9 cellular contexts compared by ENCODE assay signal in genomic region chr17:7405882-7406825, GRCh38. TPM values are rescaled to one million over a fixed set of nuclear protein-coding genes. Genes with fewer than 3 reads are reported as not detected.
DNase-seq lines count a peak whose midpoint lies in the region; ATAC-seq and TF ChIP-seq lines count a peak whose summit lies in the region.
"Had no signal": no experiment of that assay in that cellular context is flagged by ENCODE, and none has a peak within 500 bp of the region (broad histone marks: within the 10 kb centered on the region; RNA-seq: fewer than 3 reads in every experiment).

No MANE protein-coding gene starts in this region.

- no peak for TF ChIP-seq POLR2A in thyroid gland (IDR thresholded peaks at IDR 0.05)

- intact Hi-C loops in activated naive CD4-positive, alpha-beta T cell treated with anti-CD3 and anti-CD28 coated beads for 36 hours (cut with micrococcal nuclease), result no loop called here
- intact Hi-C loops in thyroid gland (cut with DNase I), result no loop called here

- H3K27me3 ChIP-seq in layer of hippocampus (ENCODE audit: control insufficient read depth, insufficient read depth, low read length) (no peaks in the 10 kb centered on the region), thyroid gland (no peaks in the 10 kb centered on the region)

- H3K27ac ChIP-seq in layer of hippocampus (ENCODE audit: low read depth, low read length) (peak overlapping the region; percentile 95), thyroid gland (peak overlapping the region in 2 of 3 donors; percentile 81 to 84)

- 34 to 49% methylated on average over 8 to 11 of the region's 16 CpGs for WGBS in thyroid gland, 2 donors

- CTCF ChIA-PET in activated naive CD4-positive, alpha-beta T cell treated with anti-CD3 and anti-CD28 coated beads for 36 hours (lab: Charles Lee), result interaction anchor here (1.1 kb wide), 1 partner anchor 51 kb away, joined by 3 read pairs; the partner anchor contains the start of gene TMEM95

- DNase-seq in activated naive CD4-positive, alpha-beta T cell treated with anti-CD3 and anti-CD28 coated beads for 36 hours, result no peak
- DNase-seq in activated naive CD4-positive, alpha-beta T cell treated with anti-CD3 and anti-CD28 coated beads, Interleukin-2, amount 50 U/mL, for 16 hours, result no peak
- DNase-seq in activated naive CD8-positive, alpha-beta T cell treated with anti-CD3 and anti-CD28 coated beads, Interleukin-2, amount 50 U/mL, for 24 hours, result no peak
- DNase-seq in thyroid gland (no peak), NCI-H2171 treated with DMSO at 0.1 percent for 48 hours (lab: John Stamatoyannopoulos, UW) (no peak)
- DNase-seq in stimulated activated CD4-positive, alpha-beta T cell treated with anti-CD3 and anti-CD28 coated beads, Interleukin-1b, Interleukin-23, amount 100 ng/mL, for 48 hours, result no peak

- H3K27me3 Mint-ChIP-seq in activated naive CD4-positive, alpha-beta T cell treated with anti-CD3 and anti-CD28 coated beads for 36 hours (ENCODE audit: low read depth), result peaks cover 2% of the 10 kb centered on the region
- peaks cover 3% of the 10 kb centered on the region for H3K27me3 Mint-ChIP-seq in activated naive CD8-positive, alpha-beta T cell treated with anti-CD3 and anti-CD28 coated beads, Interleukin-2, amount 50 U/mL, for 24 hours

- no peak for ATAC-seq in activated naive CD8-positive, alpha-beta T cell treated with anti-CD3 and anti-CD28 coated beads, Interleukin-2, amount 50 U/mL, for 24 hours
- ATAC-seq in HG02759 (IDR thresholded peaks at IDR 0.05; ENCODE audit: unreplicated experiment), result no peak

- peaks cover 9 to 19% of the 10 kb centered on the region in 2 donors for H3K4me1 ChIP-seq in thyroid gland

- no peaks in the 10 kb centered on the region for H3K36me3 ChIP-seq in thyroid gland

- H3K36me3 Mint-ChIP-seq in activated naive CD4-positive, alpha-beta T cell treated with anti-CD3 and anti-CD28 coated beads for 36 hours (ENCODE audit: low read depth), result peaks cover 4% of the 10 kb centered on the region
- no peaks in the 10 kb centered on the region for H3K36me3 Mint-ChIP-seq in activated naive CD8-positive, alpha-beta T cell treated with anti-CD3 and anti-CD28 coated beads, Interleukin-2, amount 50 U/mL, for 24 hours (ENCODE audit: low read depth)

- H3K9me3 Mint-ChIP-seq in activated naive CD4-positive, alpha-beta T cell treated with anti-CD3 and anti-CD28 coated beads for 36 hours, result no peaks in the 10 kb centered on the region
- no peaks in the 10 kb centered on the region for H3K9me3 Mint-ChIP-seq in activated naive CD8-positive, alpha-beta T cell treated with anti-CD3 and anti-CD28 coated beads, Interleukin-2, amount 50 U/mL, for 24 hours

- H3K4me1 Mint-ChIP-seq in activated naive CD4-positive, alpha-beta T cell treated with anti-CD3 and anti-CD28 coated beads for 36 hours (ENCODE audit: low read depth), result peaks cover 19% of the 10 kb centered on the region
- peaks cover 20% of the 10 kb centered on the region for H3K4me1 Mint-ChIP-seq in activated naive CD8-positive, alpha-beta T cell treated with anti-CD3 and anti-CD28 coated beads, Interleukin-2, amount 50 U/mL, for 24 hours

- TF ChIP-seq CTCF in thyroid gland (IDR thresholded peaks at IDR 0.05), result no peak

- H3K27ac Mint-ChIP-seq in activated naive CD4-positive, alpha-beta T cell treated with anti-CD3 and anti-CD28 coated beads for 36 hours, result peak overlapping the region; percentile 12
- H3K27ac Mint-ChIP-seq in activated naive CD8-positive, alpha-beta T cell treated with anti-CD3 and anti-CD28 coated beads, Interleukin-2, amount 50 U/mL, for 24 hours, result no peak overlapping the region

- peak overlapping the region; percentile 72 for H3K4me3 Mint-ChIP-seq in activated naive CD4-positive, alpha-beta T cell treated with anti-CD3 and anti-CD28 coated beads for 36 hours
- peak overlapping the region; percentile 73 for H3K4me3 Mint-ChIP-seq in activated naive CD8-positive, alpha-beta T cell treated with anti-CD3 and anti-CD28 coated beads, Interleukin-2, amount 50 U/mL, for 24 hours

- no peaks in the 10 kb centered on the region for H3K9me3 ChIP-seq in thyroid gland

- H3K4me3 ChIP-seq in thyroid gland (replicated peaks in 1 of 3), result peak overlapping the region in 1 of 3 donors; percentile 57

RNA-seq across cellular contexts. Expression of gene NLGN2, which starts 1.5 kb away (rescaled TPM):
- total RNA-seq in activated naive CD4-positive, alpha-beta T cell treated with anti-CD3 and anti-CD28 coated beads for 36 hours, result 1 to 10 TPM; 7.7 to 8.9 TPM
- total RNA-seq in thyroid gland, result 1 to 10 TPM; 2.2 to 6.3 (median 4.7) TPM

RNA-seq across cellular contexts. Expression of gene TMEM256, which starts 2.3 kb away (rescaled TPM):
- 10 to 100 TPM; 65.6 to 66.3 TPM for total RNA-seq in activated naive CD4-positive, alpha-beta T cell treated with anti-CD3 and anti-CD28 coated beads for 36 hours
- total RNA-seq in thyroid gland, result 100 to 1,000 TPM in 1 of 4 donors, 10 to 100 TPM in 3; 27.8 to 133 (median 35.2) TPM

RNA-seq across cellular contexts. Expression of gene PLSCR3, which starts 11.8 kb away (rescaled TPM):
- 10 to 100 TPM; 58.6 to 59.4 TPM for total RNA-seq in activated naive CD4-positive, alpha-beta T cell treated with anti-CD3 and anti-CD28 coated beads for 36 hours
- total RNA-seq in thyroid gland, result 10 to 100 TPM; 18.3 to 21.6 (median 19.9) TPM

RNA-seq across cellular contexts. Expression of gene SPEM1, which starts 14.0 kb away (rescaled TPM):
- not detected for total RNA-seq in activated naive CD4-positive, alpha-beta T cell treated with anti-CD3 and anti-CD28 coated beads for 36 hours
- total RNA-seq in thyroid gland, result not detected
- total RNA-seq: activated CD8-positive, alpha-beta memory T cell treated with anti-CD3 and anti-CD28 coated beads for 36 hours had no signal

RNA-seq across cellular contexts. Expression of gene SPEM2, which starts 19.3 kb away (rescaled TPM):
- total RNA-seq in activated naive CD4-positive, alpha-beta T cell treated with anti-CD3 and anti-CD28 coated beads for 36 hours, result not detected
- under 1 TPM in 1 of 4 donors, not detected in 3; 0.40 TPM for total RNA-seq in thyroid gland
- total RNA-seq: activated CD8-positive, alpha-beta memory T cell treated with anti-CD3 and anti-CD28 coated beads for 36 hours had no signal
